ENCODE assay signal across 1 cellular context in the genomic region with DNA sequence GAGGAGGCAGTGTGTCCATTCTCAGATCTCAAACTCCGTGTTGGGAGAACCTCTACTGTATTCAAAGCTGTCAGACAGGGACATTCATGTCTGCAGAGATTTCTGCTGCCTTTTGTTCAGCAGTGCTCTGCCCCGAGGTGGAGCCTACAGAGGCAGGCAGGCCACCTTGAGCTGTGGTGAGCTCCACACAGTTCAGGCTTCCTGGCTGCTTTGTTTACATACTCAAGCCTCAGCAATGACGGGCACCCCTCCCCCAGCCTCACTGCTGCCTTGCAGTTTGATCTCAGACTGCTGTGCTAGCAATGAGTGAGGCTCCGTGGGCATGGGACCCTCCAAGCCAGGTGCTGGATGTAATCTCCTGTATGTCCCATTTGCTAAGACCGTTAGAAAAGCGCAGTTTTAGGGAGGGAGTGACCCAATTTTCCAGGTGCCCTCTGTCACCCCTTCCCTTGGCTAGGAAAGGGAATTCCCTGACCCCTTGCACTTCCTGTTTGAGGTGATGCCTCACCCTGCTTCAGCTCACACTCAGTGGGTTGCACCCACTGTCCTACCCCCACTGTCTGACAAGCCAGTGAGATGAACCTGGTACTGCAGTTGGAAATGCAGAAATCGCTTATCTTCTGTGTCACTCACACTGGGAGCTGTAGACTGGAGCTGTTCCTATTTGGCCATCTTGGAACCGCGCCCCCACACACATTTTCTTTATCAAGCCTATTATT.
TF ChIP-seq lines count a peak whose summit lies in the region.

No MANE protein-coding gene starts in this region.

TF ChIP-seq in WTC11, 78 proteins besides CTCF, POLR2A, EP300 and RAD21 (continued from another document):
- TF ChIP-seq, protein P1, sequence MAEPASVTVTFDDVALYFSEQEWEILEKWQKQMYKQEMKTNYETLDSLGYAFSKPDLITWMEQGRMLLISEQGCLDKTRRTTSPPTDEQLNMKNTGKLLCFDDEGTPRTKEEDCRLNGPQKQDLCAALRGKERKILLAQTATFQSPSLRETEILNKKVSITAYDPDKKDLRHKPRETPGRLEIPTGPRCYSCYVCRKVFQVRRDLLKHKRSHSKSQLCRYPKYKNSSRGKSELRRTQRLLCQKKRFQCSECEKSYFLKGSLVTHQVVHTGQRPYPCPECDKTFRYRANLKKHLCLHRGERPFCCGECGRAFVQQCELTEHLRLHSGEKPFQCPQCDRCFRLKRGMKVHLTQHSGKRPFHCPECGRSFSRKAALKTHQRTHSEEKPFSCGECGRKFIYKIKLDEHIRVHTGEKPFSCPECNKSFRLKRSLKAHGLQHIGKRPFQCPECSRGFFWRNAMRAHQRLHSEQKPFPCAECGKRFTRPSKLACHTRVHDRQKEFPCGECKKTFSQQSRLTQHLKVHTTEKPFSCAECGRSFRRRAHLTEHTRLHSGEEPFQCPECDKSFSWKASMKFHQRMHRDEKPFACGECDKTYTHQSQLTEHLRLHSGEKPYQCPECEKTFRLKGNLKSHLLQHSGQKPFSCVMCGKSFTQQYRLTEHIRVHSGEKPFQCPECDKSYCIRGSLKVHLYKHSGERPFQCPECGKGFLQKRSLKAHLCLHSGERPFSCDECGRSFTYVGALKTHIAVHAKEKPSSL (CRISPR knock-in tag; conservative IDR thresholded peaks at IDR 0.05), result no peak
- TF ChIP-seq ZNF138 (CRISPR knock-in tag; conservative IDR thresholded peaks at IDR 0.05) (no peak), NR3C1 (CRISPR knock-in tag; conservative IDR thresholded peaks at IDR 0.05; ENCODE audit: low read depth) (no peak), FOXK1 (CRISPR knock-in tag; IDR thresholded peaks at IDR 0.05) (0 out of 2 replicates have a peak, but pooled peaks have one; percentile 57)
